In genomic region chr22:30837531-30837930, GRCh38 we compare ENCODE assay signal across 25 cellular contexts.
DNase-seq lines count a peak whose midpoint lies in the region; ATAC-seq and TF ChIP-seq lines count a peak whose summit lies in the region.
"Had no signal": no experiment of that assay in that cellular context is flagged by ENCODE, and none has a peak within 500 bp of the region (broad histone marks: within the 10 kb centered on the region; RNA-seq: fewer than 3 reads in every experiment).

No MANE protein-coding gene starts in this region.

- H3K27ac ChIP-seq in osteoblast (ENCODE audit: low read depth, low read length) (no peak overlapping the region), vagina (peak overlapping the region; percentile 12), aorta (ENCODE audit: low read depth in 1 of 2, low read length in 2 of 2) (no peak overlapping the region)
- H3K27ac ChIP-seq: 22Rv1, colonic mucosa, psoas muscle, upper lobe of left lung had no signal

- no peak for TF ChIP-seq CTCF in osteoblast (IDR thresholded peaks at IDR 0.05; ENCODE audit: extremely low read depth, low read depth, low read length)
- TF ChIP-seq CTCF in vagina (IDR thresholded peaks at IDR 0.05): no peak

- H2AFZ ChIP-seq in osteoblast (ENCODE audit: low read length): no peak overlapping the region

- no peaks in the 10 kb centered on the region for H3K9me3 ChIP-seq in osteoblast (ENCODE audit: low read depth, low read length)
- no peaks in the 10 kb centered on the region for H3K9me3 ChIP-seq in vagina
- H3K9me3 ChIP-seq in aorta (ENCODE audit: control insufficient read depth, low read length): peaks cover 4% of the 10 kb centered on the region
- H3K9me3 ChIP-seq: colonic mucosa had no signal

- H3K4me1 ChIP-seq in osteoblast (ENCODE audit: insufficient read depth, low read length): no peaks in the 10 kb centered on the region
- H3K4me1 ChIP-seq in vagina: no peaks in the 10 kb centered on the region
- no peaks in the 10 kb centered on the region for H3K4me1 ChIP-seq in aorta (ENCODE audit: control insufficient read depth in 1 of 2, insufficient read depth in 2 of 2, low read length in 2 of 2)
- H3K4me1 ChIP-seq: colonic mucosa, psoas muscle, upper lobe of left lung had no signal

- no peak for ATAC-seq in aorta (ENCODE audit: low FRiP score)
- ATAC-seq: activated naive CD4-positive, alpha-beta T cell treated with anti-CD3 and anti-CD28 coated beads, Interleukin-2, amount 50 U/mL, for 72 hours; activated T-cell treated with anti-CD3 and anti-CD28 coated beads, Interleukin-2, amount 50 U/mL, for 72 hours had no signal

- no peaks in the 10 kb centered on the region for H3K27me3 ChIP-seq in osteoblast (ENCODE audit: insufficient read depth, low read length)
- H3K27me3 ChIP-seq in vagina: no peaks in the 10 kb centered on the region
- H3K27me3 ChIP-seq in aorta (ENCODE audit: control insufficient read depth in 1 of 2, insufficient read depth in 2 of 2, low read length in 1 of 2): no peaks in the 10 kb centered on the region
- H3K27me3 ChIP-seq: colonic mucosa, upper lobe of left lung had no signal

- no peaks in the 10 kb centered on the region for H3K79me2 ChIP-seq in osteoblast (ENCODE audit: insufficient read depth, low read length)

- 64 to 67% methylated on average over 6 of the region's 6 CpGs for WGBS in aorta, 2 donors

- no peak overlapping the region for H3K4me3 ChIP-seq in osteoblast (ENCODE audit: insufficient read depth, low read length)
- H3K4me3 ChIP-seq in vagina: no peak overlapping the region
- H3K4me3 ChIP-seq in aorta (ENCODE audit: low read length in 2 of 2): no peak overlapping the region
- H3K4me3 ChIP-seq: colonic mucosa, psoas muscle, upper lobe of left lung had no signal

- H3K4me2 ChIP-seq in osteoblast (ENCODE audit: insufficient read depth, low read length): no peak overlapping the region

- TF ChIP-seq POLR2A in vagina (IDR thresholded peaks at IDR 0.05): no peak

- H3K36me3 ChIP-seq in osteoblast (ENCODE audit: insufficient read depth, low read length) (no peaks in the 10 kb centered on the region), vagina (no peaks in the 10 kb centered on the region), aorta (ENCODE audit: control insufficient read depth in 1 of 2, insufficient read depth in 2 of 2, low read length in 1 of 2) (no peaks in the 10 kb centered on the region)
- H3K36me3 ChIP-seq: colonic mucosa, upper lobe of left lung had no signal

- no peaks in the 10 kb centered on the region for H4K20me1 ChIP-seq in osteoblast (ENCODE audit: insufficient read depth, low read length)

- intact Hi-C loops in vagina (cut with DNase I) (no loop called here), aorta (cut with DNase I) (no loop called here)

- DNase-seq in activated effector memory CD4-positive, alpha-beta T cell treated with anti-CD3 and anti-CD28 coated beads, Interleukin-2, amount 50 U/mL, for 16 hours: peak; percentile 53
- no peak for DNase-seq in activated effector memory CD4-positive, alpha-beta T cell treated with Interleukin-2 at 50 U/mL for 16 hours
- DNase-seq in globus pallidus (ENCODE audit: low spot score) (peak; percentile 48), osteoblast (ENCODE audit: insufficient read length, low spot score, missing footprints) (peak; percentile 14), vagina (ENCODE audit: extremely low spot score in 2 of 2) (no peak), SIG-M5 treated with dmso at 0.1 percent for 504 hours (lab: John Stamatoyannopoulos, UW; ENCODE audit: unreplicated experiment) (no peak), NCI-H1417 treated with DMSO at 0.1 percent for 48 hours (lab: John Stamatoyannopoulos, UW) (no peak), aorta (no peak)
- DNase-seq: activated CD4-positive, alpha-beta T cell treated with anti-CD3 and anti-CD28 coated beads for 1 hour; activated T-cell treated with anti-CD3 and anti-CD28 coated beads, Interleukin-2, amount 50 U/mL, for 72 hours; colonic mucosa; DMS79 treated with DMSO at 0.1 percent for 48 hours; endodermal cell; kidney glomerular epithelial cell; NCI-H1105; NCI-H2081 treated with DMSO at 0.1 percent for 48 hours; NCI-H524; psoas muscle; RPMI8226; small intestine; stimulated activated CD4-positive, alpha-beta T cell treated with anti-CD3 and anti-CD28 coated beads, Interleukin-2, amount 100 ng/mL, for 48 hours; stimulated activated naive CD4-positive, alpha-beta T cell treated with Interleukin-2 at 50 U/mL for 16 hours; upper lobe of left lung had no signal

Comparison
In these comparisons a context has a peak if more than half of its experiments do, and no peak if none do; other contexts are left out.
1. DNase-seq: peak in activated effector memory CD4-positive, alpha-beta T cell treated with anti-CD3 and anti-CD28 coated beads, Interleukin-2, amount 50 U/mL, for 16 hours (single experiment), globus pallidus (single experiment) and osteoblast (single experiment); none in activated effector memory CD4-positive, alpha-beta T cell treated with Interleukin-2 at 50 U/mL for 16 hours (single experiment), vagina (0 of 2), SIG-M5 treated with dmso at 0.1 percent for 504 hours (single experiment), NCI-H1417 treated with DMSO at 0.1 percent for 48 hours (single experiment) and aorta (0 of 2).